In the genomic region with DNA sequence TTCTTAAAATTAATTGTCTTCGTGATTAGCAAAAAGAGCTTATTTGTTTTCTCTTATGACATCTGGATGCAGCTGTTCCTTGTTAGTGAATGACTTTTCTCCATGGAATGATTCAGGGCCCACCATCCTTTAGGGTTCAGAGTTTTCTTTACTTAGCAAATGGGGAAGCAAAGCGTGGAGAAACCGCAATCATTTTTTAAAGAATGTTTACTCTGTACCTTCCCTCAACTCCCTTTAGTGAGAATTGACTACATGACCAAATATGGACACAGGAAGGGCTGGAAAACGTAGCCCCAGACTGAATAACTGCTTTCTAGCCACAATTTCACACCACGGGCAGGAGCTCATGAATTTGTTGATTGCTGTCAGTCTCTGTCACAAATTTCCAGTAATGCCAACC, we compare ENCODE assay signal across 27 cellular contexts.
A peak's percentile ranks its signal among the peaks of the same experiment; 100 is the strongest.
DNase-seq lines count a peak whose midpoint lies in the region; ATAC-seq and TF ChIP-seq lines count a peak whose summit lies in the region.
"Had no signal": no experiment of that assay in that cellular context is flagged by ENCODE, and none has a peak within 500 bp of the region (broad histone marks: within the 10 kb centered on the region; RNA-seq: fewer than 3 reads in every experiment).

No MANE protein-coding gene starts in this region.

- DNase-seq in CD1c-positive myeloid dendritic cell (ENCODE audit: extremely low spot score) = peak; percentile 15
- DNase-seq in LHCN-M2 (ENCODE audit: low read depth) = peak; percentile 1
- DNase-seq in UCSD-AML1 (lab: John Stamatoyannopoulos, UW; ENCODE audit: unreplicated experiment) = peak; percentile 12
- DNase-seq in left kidney (ENCODE audit: low read depth, low spot score) = peak; percentile 46
- DNase-seq in uterus = no peak
- no peak for DNase-seq in erythroblast (lab: John Stamatoyannopoulos, UW)
- no peak for DNase-seq in stimulated activated effector memory CD8-positive, alpha-beta T cell treated with anti-CD3 and anti-CD28 coated beads, Interleukin-12 subunit alpha, Interleukin-12 subunit beta, amount 100 ng/mL, for 72 hours (ENCODE audit: low spot score in 2 of 2)
- DNase-seq: activated CD4-positive, alpha-beta T cell treated with anti-CD3 and anti-CD28 coated beads, Interleukin-2, amount 50 U/mL, for 1 hour; anterior cingulate cortex; caudate nucleus; EL; head of caudate nucleus; left cardiac atrium; mesendoderm; naive B cell; NCI-H187 treated with DMSO at 0.1 percent for 48 hours; occipital lobe; stimulated activated CD4-positive, alpha-beta T cell treated with anti-CD3 and anti-CD28 coated beads, Interleukin-4, amount 100 ng/mL, for 1 hour; stimulated activated naive CD4-positive, alpha-beta T cell; testis had no signal

- no peak overlapping the region for H3K27ac Mint-ChIP-seq in stimulated activated effector memory CD8-positive, alpha-beta T cell treated with anti-CD3 and anti-CD28 coated beads, Interleukin-12 subunit alpha, Interleukin-12 subunit beta, amount 100 ng/mL, for 72 hours
- H3K27ac Mint-ChIP-seq: activated naive CD4-positive, alpha-beta T cell treated with anti-CD3 and anti-CD28 coated beads, Interleukin-2, amount 50 U/mL, for 72 hours had no signal

- no peaks in the 10 kb centered on the region for H3K27me3 ChIP-seq in uterus
- H3K27me3 ChIP-seq: testis had no signal

- no peak for TF ChIP-seq CTCF in uterus (IDR thresholded peaks at IDR 0.05)

- H3K4me1 ChIP-seq in uterus = no peaks in the 10 kb centered on the region
- H3K4me1 ChIP-seq: testis had no signal

- TF ChIP-seq POLR2A in uterus (IDR thresholded peaks at IDR 0.05) (no peak), erythroblast (IDR thresholded peaks at IDR 0.05; ENCODE audit: low read length) (no peak)

- H3K27ac ChIP-seq in uterus = no peak overlapping the region
- H3K27ac ChIP-seq: C4-2B, RWPE1, testis, VCaP had no signal

- H3K36me3 ChIP-seq in uterus = no peaks in the 10 kb centered on the region

- H3K4me3 Mint-ChIP-seq in stimulated activated effector memory CD8-positive, alpha-beta T cell treated with anti-CD3 and anti-CD28 coated beads, Interleukin-12 subunit alpha, Interleukin-12 subunit beta, amount 100 ng/mL, for 72 hours = no peak overlapping the region
- H3K4me3 Mint-ChIP-seq: naive B cell had no signal

- H3K9me3 Mint-ChIP-seq in stimulated activated effector memory CD8-positive, alpha-beta T cell treated with anti-CD3 and anti-CD28 coated beads, Interleukin-12 subunit alpha, Interleukin-12 subunit beta, amount 100 ng/mL, for 72 hours = no peaks in the 10 kb centered on the region
- H3K9me3 Mint-ChIP-seq: activated naive CD4-positive, alpha-beta T cell treated with anti-CD3 and anti-CD28 coated beads, Interleukin-2, amount 50 U/mL, for 72 hours had no signal

- intact Hi-C loops in uterus (cut with DNase I; ENCODE audit: low total_unique reads) = no loop called here

- no peaks in the 10 kb centered on the region for H3K9me3 ChIP-seq in uterus
- H3K9me3 ChIP-seq: testis had no signal

- H3K36me3 Mint-ChIP-seq in stimulated activated effector memory CD8-positive, alpha-beta T cell treated with anti-CD3 and anti-CD28 coated beads, Interleukin-12 subunit alpha, Interleukin-12 subunit beta, amount 100 ng/mL, for 72 hours = no peaks in the 10 kb centered on the region
- H3K36me3 Mint-ChIP-seq: naive B cell had no signal

- no peak for ATAC-seq in HG03159 (IDR thresholded peaks at IDR 0.05; ENCODE audit: unreplicated experiment)
- ATAC-seq in stimulated activated effector memory CD8-positive, alpha-beta T cell treated with anti-CD3 and anti-CD28 coated beads, Interleukin-12 subunit alpha, Interleukin-12 subunit beta, amount 100 ng/mL, for 72 hours = no peak
- ATAC-seq: HCT116, SK-N-SH treated with all-trans-retinoic acid at 6 μM for 48 hours had no signal

- H3K4me3 ChIP-seq in uterus = no peak overlapping the region
- H3K4me3 ChIP-seq: testis had no signal

- H3K4me1 Mint-ChIP-seq in stimulated activated effector memory CD8-positive, alpha-beta T cell treated with anti-CD3 and anti-CD28 coated beads, Interleukin-12 subunit alpha, Interleukin-12 subunit beta, amount 100 ng/mL, for 72 hours = no peaks in the 10 kb centered on the region

Comparison
In these comparisons a context has a peak if more than half of its experiments do, and no peak if none do; other contexts are left out.
1. DNase-seq: peak in CD1c-positive myeloid dendritic cell (single experiment), LHCN-M2 (single experiment), UCSD-AML1 (single experiment) and left kidney (single experiment); none in uterus (0 of 2), erythroblast (0 of 2) and stimulated activated effector memory CD8-positive, alpha-beta T cell treated with anti-CD3 and anti-CD28 coated beads, Interleukin-12 subunit alpha, Interleukin-12 subunit beta, amount 100 ng/mL, for 72 hours (0 of 2).